Comparison of ENCODE assay signal across 28 cellular contexts in genomic region chr4:153969542-153969941, GRCh38.
"Had no signal": no experiment of that assay in that cellular context is flagged by ENCODE, and none has a peak within 500 bp of the region (broad histone marks: within the 10 kb centered on the region; RNA-seq: fewer than 3 reads in every experiment).

No MANE protein-coding gene starts in this region.

- H3K27ac ChIP-seq: brain microvascular endothelial cell, coronary artery, dorsolateral prefrontal cortex, esophagus muscularis mucosa, VCaP had no signal

- H3K36me3 Mint-ChIP-seq: activated naive CD4-positive, alpha-beta T cell treated with anti-CD3 and anti-CD28 coated beads, Interleukin-2, amount 10 ng/mL, durations not matched to agents 7 days and 5 days; activated naive CD8-positive, alpha-beta T cell treated with anti-CD3 and anti-CD28 coated beads, Interleukin-2, amount 10 ng/mL, durations not matched to agents 7 days and 5 days had no signal

- H3K36me3 ChIP-seq: brain microvascular endothelial cell, esophagus muscularis mucosa had no signal

- H3K4me3 ChIP-seq: coronary artery, dorsolateral prefrontal cortex, esophagus muscularis mucosa had no signal

- H3K4me1 ChIP-seq: esophagus muscularis mucosa had no signal

- DNase-seq: activated CD4-positive, alpha-beta memory T cell treated with anti-CD3 and anti-CD28 coated beads, Interleukin-2, amount 10 ng/mL, durations not matched to agents 7 days and 5 days; activated CD4-positive, alpha-beta T cell treated with anti-CD3 and anti-CD28 coated beads for 1 hour; activated CD4-positive, alpha-beta T cell treated with anti-CD3 and anti-CD28 coated beads for 4 hours; activated CD4-positive, alpha-beta T cell treated with anti-CD3 and anti-CD28 coated beads, Interleukin-2, amount 10 ng/mL, durations not matched to agents 7 days and 5 days; activated CD4-positive, alpha-beta T cell treated with anti-CD3 and anti-CD28 coated beads, Interleukin-2, amount 50 U/mL, for 4 hours; activated CD8-positive, alpha-beta memory T cell treated with anti-CD3 and anti-CD28 coated beads, Interleukin-2, amount 50 U/mL, for 48 hours; activated gamma-delta T cell; activated naive CD4-positive, alpha-beta T cell; activated naive CD4-positive, alpha-beta T cell treated with anti-CD3 and anti-CD28 coated beads, Interleukin-2, amount 10 ng/mL, durations not matched to agents 7 days and 5 days; activated naive CD8-positive, alpha-beta T cell treated with anti-CD3 and anti-CD28 coated beads, Interleukin-2, amount 10 ng/mL, durations not matched to agents 7 days and 5 days; activated T-cell treated with anti-CD3 and anti-CD28 coated beads for 4 hours; activated T-cell treated with anti-CD3 and anti-CD28 coated beads, Interleukin-2, amount 50 U/mL, for 24 hours; activated T-cell treated with anti-CD3 and anti-CD28 coated beads, Interleukin-2, amount 50 U/mL, for 72 hours; amniotic stem cell; anterior cingulate cortex; brain microvascular endothelial cell; dorsolateral prefrontal cortex; effector memory CD8-positive, alpha-beta T cell; erythroblast; head of caudate nucleus; T-helper 2 cell had no signal

- H3K27ac Mint-ChIP-seq: activated CD4-positive, alpha-beta memory T cell treated with anti-CD3 and anti-CD28 coated beads, Interleukin-2, amount 10 ng/mL, durations not matched to agents 7 days and 5 days; activated CD4-positive, alpha-beta T cell treated with anti-CD3 and anti-CD28 coated beads, Interleukin-2, amount 10 ng/mL, durations not matched to agents 7 days and 5 days; activated naive CD4-positive, alpha-beta T cell treated with anti-CD3 and anti-CD28 coated beads, Interleukin-2, amount 10 ng/mL, durations not matched to agents 7 days and 5 days; activated naive CD4-positive, alpha-beta T cell treated with anti-CD3 and anti-CD28 coated beads, Interleukin-2, amount 50 U/mL, for 72 hours; activated naive CD8-positive, alpha-beta T cell treated with anti-CD3 and anti-CD28 coated beads, Interleukin-2, amount 10 ng/mL, durations not matched to agents 7 days and 5 days; activated T-cell treated with anti-CD3 and anti-CD28 coated beads, Interleukin-2, amount 50 U/mL, for 24 hours; activated T-cell treated with anti-CD3 and anti-CD28 coated beads, Interleukin-2, amount 50 U/mL, for 72 hours; dendritic cell treated with granulocyte-macrophage colony-stimulating factor and Interleukin-4, amounts not matched to agents 40 ng/mL and 50 ng/mL, for 4 days; effector memory CD8-positive, alpha-beta T cell; WTC11 had no signal

- ATAC-seq: activated T-cell treated with anti-CD3 and anti-CD28 coated beads, Interleukin-2, amount 50 U/mL, for 72 hours; effector memory CD8-positive, alpha-beta T cell; WTC11 had no signal

- H3K27me3 ChIP-seq: brain microvascular endothelial cell, dorsolateral prefrontal cortex, esophagus muscularis mucosa had no signal

- H3K4me1 Mint-ChIP-seq: activated CD4-positive, alpha-beta memory T cell treated with anti-CD3 and anti-CD28 coated beads, Interleukin-2, amount 10 ng/mL, durations not matched to agents 7 days and 5 days; activated CD4-positive, alpha-beta T cell treated with anti-CD3 and anti-CD28 coated beads, Interleukin-2, amount 10 ng/mL, durations not matched to agents 7 days and 5 days; activated naive CD4-positive, alpha-beta T cell treated with anti-CD3 and anti-CD28 coated beads, Interleukin-2, amount 10 ng/mL, durations not matched to agents 7 days and 5 days; activated naive CD8-positive, alpha-beta T cell treated with anti-CD3 and anti-CD28 coated beads, Interleukin-2, amount 10 ng/mL, durations not matched to agents 7 days and 5 days; central memory CD8-positive, alpha-beta T cell; WTC11 had no signal

- H3K4me3 Mint-ChIP-seq: activated CD4-positive, alpha-beta memory T cell treated with anti-CD3 and anti-CD28 coated beads, Interleukin-2, amount 10 ng/mL, durations not matched to agents 7 days and 5 days; activated CD4-positive, alpha-beta T cell treated with anti-CD3 and anti-CD28 coated beads, Interleukin-2, amount 10 ng/mL, durations not matched to agents 7 days and 5 days; activated naive CD4-positive, alpha-beta T cell treated with anti-CD3 and anti-CD28 coated beads, Interleukin-2, amount 10 ng/mL, durations not matched to agents 7 days and 5 days; activated naive CD8-positive, alpha-beta T cell treated with anti-CD3 and anti-CD28 coated beads, Interleukin-2, amount 10 ng/mL, durations not matched to agents 7 days and 5 days; activated T-cell treated with anti-CD3 and anti-CD28 coated beads, Interleukin-2, amount 50 U/mL, for 24 hours; activated T-cell treated with anti-CD3 and anti-CD28 coated beads, Interleukin-2, amount 50 U/mL, for 72 hours; central memory CD8-positive, alpha-beta T cell; dendritic cell treated with granulocyte-macrophage colony-stimulating factor and Interleukin-4, amounts not matched to agents 40 ng/mL and 50 ng/mL, for 4 days; effector memory CD8-positive, alpha-beta T cell; WTC11 had no signal

- H3K27me3 Mint-ChIP-seq: activated CD4-positive, alpha-beta memory T cell treated with anti-CD3 and anti-CD28 coated beads, Interleukin-2, amount 10 ng/mL, durations not matched to agents 7 days and 5 days; activated CD4-positive, alpha-beta T cell treated with anti-CD3 and anti-CD28 coated beads, Interleukin-2, amount 10 ng/mL, durations not matched to agents 7 days and 5 days; activated naive CD4-positive, alpha-beta T cell treated with anti-CD3 and anti-CD28 coated beads, Interleukin-2, amount 10 ng/mL, durations not matched to agents 7 days and 5 days; activated naive CD8-positive, alpha-beta T cell treated with anti-CD3 and anti-CD28 coated beads, Interleukin-2, amount 10 ng/mL, durations not matched to agents 7 days and 5 days; central memory CD8-positive, alpha-beta T cell; effector memory CD8-positive, alpha-beta T cell had no signal
